In genomic region chr12:109092484-109093021, GRCh38 we compare ENCODE assay signal across 8 cellular contexts. TPM values are rescaled to one million over a fixed set of nuclear protein-coding genes. Genes with fewer than 3 reads are reported as not detected.
DNase-seq lines count a peak whose midpoint lies in the region; ATAC-seq and TF ChIP-seq lines count a peak whose summit lies in the region.

No MANE protein-coding gene starts in this region.

- H3K4me1 ChIP-seq in gastroesophageal sphincter: peaks cover 0 to 41% (median 14%) of the 10 kb centered on the region in 3 donors

- H3K4me3 Mint-ChIP-seq in T-cell: peak overlapping the region; percentile 83 to 87 (median 83)

- H3K27me3 ChIP-seq in gastroesophageal sphincter: no peaks in the 10 kb centered on the region

- peak overlapping the region; percentile 62 to 81 (median 74) for H3K27ac ChIP-seq in gastroesophageal sphincter

- no peaks in the 10 kb centered on the region for H3K27me3 Mint-ChIP-seq in T-cell

- CTCF ChIA-PET in T-cell (lab: Charles Lee): interaction anchor here (0.6 to 1.8 kb wide), 8 partner anchors 19 to 753 kb away, joined by 3 to 8 read pairs (median 4); partner anchors contain the start of gene ISCU (in 1 of the 2)

- peak overlapping the region; percentile 79 to 89 for H3K27ac Mint-ChIP-seq in T-cell

- peaks cover 29 to 32% (median 31%) of the 10 kb centered on the region in 3 donors for H3K4me1 Mint-ChIP-seq in T-cell

- ATAC-seq in T-cell (replicated peaks in 1 of 4) (no peak), gastroesophageal sphincter (no peak), HG03280 (IDR thresholded peaks at IDR 0.05; ENCODE audit: unreplicated experiment) (no peak)
- no peak for ATAC-seq in stimulated activated naive CD8-positive, alpha-beta T cell treated with anti-CD3 and anti-CD28 coated beads, Interleukin-15, Interleukin-2, amounts not matched to agents 100 U/mL and 50 U/mL, for 24 hours

- peaks cover 12% of the 10 kb centered on the region for H3K36me3 Mint-ChIP-seq in T-cell

- peak overlapping the region; percentile 58 to 60 for H3K4me3 ChIP-seq in gastroesophageal sphincter

- TF ChIP-seq POLR2A in gastroesophageal sphincter (IDR thresholded peaks at IDR 0.05): no peak

- no peak for TF ChIP-seq EP300 in gastroesophageal sphincter (IDR thresholded peaks at IDR 0.05)

- H3K36me3 ChIP-seq in gastroesophageal sphincter: peaks cover 0 to 42% of the 10 kb centered on the region in 2 donors

- POLR2A ChIA-PET in T-cell (lab: Charles Lee): interaction anchor here in 1 of 2 donors (0.7 kb wide), 2 partner anchors 16 to 452 kb away, joined by 3 to 4 read pairs; no protein-coding TSS in a partner anchor

- TF ChIP-seq CTCF in gastroesophageal sphincter (IDR thresholded peaks at IDR 0.05): no peak

- no peaks in the 10 kb centered on the region for H3K9me3 Mint-ChIP-seq in T-cell

- DNase-seq in DMS53 (lab: John Stamatoyannopoulos, UW) (peak; percentile 38), DMS53 treated with DMSO at 0.1 percent for 48 hours (lab: John Stamatoyannopoulos, UW; ENCODE audit: unreplicated experiment) (no peak), T-cell (no peak), inferior parietal cortex (ENCODE audit: extremely low spot score) (no peak)
- peak; percentile 12 for DNase-seq in stimulated activated naive CD8-positive, alpha-beta T cell treated with anti-CD3 and anti-CD28 coated beads, Interleukin-15, Interleukin-2, amounts not matched to agents 100 U/mL and 50 U/mL, for 24 hours
- no peak for DNase-seq in stimulated activated CD4-positive, alpha-beta T cell treated with anti-CD3 and anti-CD28 coated beads, Interleukin-4, amount 100 ng/mL, for 24 hours

- no peaks in the 10 kb centered on the region for H3K9me3 ChIP-seq in gastroesophageal sphincter

- WGBS in gastroesophageal sphincter (ENCODE audit: low coverage in 1 of 2), 2 donors: 52 to 53% methylated on average over 5 to 6 of the region's 6 CpGs

RNA-seq across cellular contexts. Expression of gene ALKBH2, which starts 0.7 kb away (rescaled TPM):
- total RNA-seq in T-cell (10 to 100 TPM in 4 of 5 donors, 1 to 10 TPM in 1; 7.9 to 24.6 (median 19.3) TPM), gastroesophageal sphincter (10 to 100 TPM; 13.5 to 21.9 (median 16.9) TPM)

RNA-seq across cellular contexts. Expression of gene UNG, which starts 4.8 kb away (rescaled TPM):
- total RNA-seq in T-cell (10 to 100 TPM in 3 of 5 donors, 1 to 10 TPM in 2; 8.7 to 19.7 (median 16.8) TPM), gastroesophageal sphincter (10 to 100 TPM; 12.1 to 18.2 (median 17.3) TPM)

RNA-seq across cellular contexts. Expression of gene ACACB, which starts 23.8 kb away (rescaled TPM):
- total RNA-seq in T-cell (10 to 100 TPM; 24.8 to 34.1 (median 32.1) TPM), gastroesophageal sphincter (100 to 1,000 TPM in 3 of 4 donors, 10 to 100 TPM in 1; 49.4 to 230 (median 138) TPM)

RNA-seq across cellular contexts. Expression of gene USP30, which starts 40.2 kb away (rescaled TPM):
- total RNA-seq in T-cell (10 to 100 TPM in 4 of 5 donors, 1 to 10 TPM in 1; 9.8 to 20.9 (median 13.9) TPM), gastroesophageal sphincter (10 to 100 TPM; 10.5 to 15.4 (median 14.2) TPM)

Comparison
In these comparisons a context has a peak if more than half of its experiments do, and no peak if none do; other contexts are left out.
1. DNase-seq: peak in DMS53 (single experiment) and stimulated activated naive CD8-positive, alpha-beta T cell treated with anti-CD3 and anti-CD28 coated beads, Interleukin-15, Interleukin-2, amounts not matched to agents 100 U/mL and 50 U/mL, for 24 hours (single experiment); none in DMS53 treated with DMSO at 0.1 percent for 48 hours (single experiment), T-cell (0 of 34), inferior parietal cortex (single experiment) and stimulated activated CD4-positive, alpha-beta T cell treated with anti-CD3 and anti-CD28 coated beads, Interleukin-4, amount 100 ng/mL, for 24 hours (single experiment).